In the genomic region with DNA sequence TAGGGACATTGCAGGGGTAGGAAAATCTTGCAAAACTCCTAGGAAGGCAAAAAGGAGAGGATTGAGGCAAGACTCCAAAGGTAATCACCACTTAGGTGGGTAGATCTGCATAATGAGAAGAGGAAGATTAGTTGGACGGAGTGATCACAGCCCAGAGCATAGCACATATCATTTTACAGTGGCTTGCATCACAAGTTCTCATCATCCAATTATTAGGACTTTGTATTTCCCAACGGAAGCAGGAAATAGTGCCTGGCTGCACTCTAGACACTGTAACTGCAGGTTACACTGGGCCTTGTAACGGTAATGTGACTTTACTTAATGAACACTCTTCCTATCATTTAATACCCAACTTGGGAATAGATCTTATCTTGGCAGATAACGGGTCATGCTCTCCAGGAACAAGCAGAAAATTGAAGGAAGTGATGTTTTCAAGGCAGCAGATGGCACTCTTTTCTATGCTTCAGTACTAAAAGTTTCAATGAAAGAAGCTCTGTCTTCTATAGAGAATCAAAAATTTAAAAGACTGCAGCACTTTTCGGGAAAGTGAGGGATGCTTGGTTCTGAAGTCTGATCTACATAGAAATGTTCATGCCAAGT, we compare ENCODE assay signal across 9 cellular contexts.
DNase-seq lines count a peak whose midpoint lies in the region; TF ChIP-seq lines count a peak whose summit lies in the region.
"Had no signal": no experiment of that assay in that cellular context is flagged by ENCODE, and none has a peak within 500 bp of the region (broad histone marks: within the 10 kb centered on the region; RNA-seq: fewer than 3 reads in every experiment).

No MANE protein-coding gene starts in this region.

- no peak overlapping the region for H3K18ac ChIP-seq in H9 (ENCODE audit: insufficient read length, low read depth, low read length)

- H3T11ph ChIP-seq in H9 (ENCODE audit: low read length) = no peak overlapping the region

- no peaks in the 10 kb centered on the region for H3K23me2 ChIP-seq in H9 (ENCODE audit: insufficient read length, low read depth, low read length, poor library complexity, severe bottlenecking)

- H3F3A ChIP-seq in OCI-LY1 (ENCODE audit: insufficient read depth, low read length) = no peaks in the 10 kb centered on the region

- no peak overlapping the region for H3K4me3 ChIP-seq in AG09309 (ENCODE audit: control insufficient read depth, low read depth, low read length)
- no peak overlapping the region for H3K4me3 ChIP-seq in OCI-LY1 (ENCODE audit: low read depth, low read length, poor library complexity, severe bottlenecking)
- no peak overlapping the region for H3K4me3 ChIP-seq in fibroblast of the aortic adventitia (ENCODE audit: low read depth, low read length)
- no peak overlapping the region for H3K4me3 ChIP-seq in colonic mucosa
- H3K4me3 ChIP-seq: breast epithelium had no signal

- no peaks in the 10 kb centered on the region for H3K9me2 ChIP-seq in OCI-LY1 (ENCODE audit: low read depth, low read length)

- H3K9ac ChIP-seq in H9 (ENCODE audit: extremely low read depth, insufficient read length, low read length) (no peak overlapping the region), OCI-LY1 (ENCODE audit: low read length) (no peak overlapping the region), colonic mucosa (ENCODE audit: low read depth in 2 of 2, low read length in 2 of 2) (no peak overlapping the region)

- no peak overlapping the region for H2AK5ac ChIP-seq in H9 (ENCODE audit: insufficient read length, low read length)

- no peaks in the 10 kb centered on the region for H4K20me1 ChIP-seq in H9 (ENCODE audit: control insufficient read depth, insufficient read depth, insufficient read length)
- no peaks in the 10 kb centered on the region for H4K20me1 ChIP-seq in OCI-LY1 (ENCODE audit: insufficient read depth, low read length)

- H3K36me3 ChIP-seq in OCI-LY1 (ENCODE audit: insufficient read depth, low read length) = no peaks in the 10 kb centered on the region
- no peaks in the 10 kb centered on the region for H3K36me3 ChIP-seq in colonic mucosa
- H3K36me3 ChIP-seq: breast epithelium had no signal

- no CpG with 5 or more reads among the region's 5 CpGs for WGBS in H9 (ENCODE audit: extremely low coverage, insufficient read length, low lambda C conversion rate)

- H3K9me3 Mint-ChIP-seq in H9 = no peaks in the 10 kb centered on the region

- no peak overlapping the region for H4K91ac ChIP-seq in H9 (ENCODE audit: insufficient read length, low read depth, low read length)

- H3K36me3 Mint-ChIP-seq in H9 (ENCODE audit: insufficient read depth in 1 of 3, low read depth in 3 of 3) = no peaks in the 10 kb centered on the region

- no peak overlapping the region for H2BK5ac ChIP-seq in H9 (ENCODE audit: insufficient read length, low read length)

- H3K4me2 ChIP-seq in H9 (ENCODE audit: insufficient read depth, insufficient read length, low read length) (no peak overlapping the region), OCI-LY1 (ENCODE audit: low read length) (no peak overlapping the region)

- H3K9me3 ChIP-seq in H9 (ENCODE audit: control insufficient read depth, low read depth, low read length) (no peaks in the 10 kb centered on the region), OCI-LY1 (ENCODE audit: low read length) (no peaks in the 10 kb centered on the region), colonic mucosa (no peaks in the 10 kb centered on the region)
- H3K9me3 ChIP-seq: breast epithelium had no signal

- H3K4ac ChIP-seq in H9 (ENCODE audit: low read depth, low read length) = no peak overlapping the region

- H3K4me1 ChIP-seq in H9 (ENCODE audit: insufficient read depth, low read length) = no peaks in the 10 kb centered on the region
- no peaks in the 10 kb centered on the region for H3K4me1 ChIP-seq in OCI-LY1 (ENCODE audit: insufficient read depth, low read length, severe bottlenecking)
- H3K4me1 ChIP-seq in colonic mucosa = no peaks in the 10 kb centered on the region
- H3K4me1 ChIP-seq: breast epithelium had no signal

- no peak overlapping the region for H3K23ac ChIP-seq in H9 (ENCODE audit: insufficient read length, low read depth, low read length)

- no peak overlapping the region for H4K8ac ChIP-seq in H9 (replicated peaks; ENCODE audit: insufficient read length, low read depth, low read length)

- no peak overlapping the region for H2BK15ac ChIP-seq in H9 (ENCODE audit: low read depth, low read length)

- intact Hi-C loops in posterior vena cava (cut with DNase I) (loop anchor here in 1 of 2 donors (10.0 kb wide), 1 partner anchor 530 kb away; no protein-coding TSS in a partner anchor), colonic mucosa (cut with DNase I) (no loop called here)

- TF ChIP-seq CTCF in AG09309 (IDR thresholded peaks at IDR 0.05; ENCODE audit: control insufficient read depth, insufficient read depth, low read depth, low read length, missing control alignments) (peak; percentile 39), H9 (conservative IDR thresholded peaks at IDR 0.05) (peak; percentile 46; the same call in 1 of the 3 replicates), OCI-LY1 (IDR thresholded peaks at IDR 0.05; ENCODE audit: low read length) (peak; percentile 35; the same call in 1 of the 2 replicates), fibroblast of the aortic adventitia (IDR thresholded peaks at IDR 0.05; ENCODE audit: insufficient read depth, low read length) (peak; percentile 14), colonic mucosa (IDR thresholded peaks at IDR 0.05) (no peak)

- no peak overlapping the region for H2BK20ac ChIP-seq in H9 (ENCODE audit: low read depth, low read length, poor library complexity, severe bottlenecking)

- no peak overlapping the region for H3K27ac ChIP-seq in H9 (ENCODE audit: insufficient read length, low read depth, low read length)
- H3K27ac ChIP-seq in OCI-LY1 (ENCODE audit: low read depth, low read length, poor library complexity, severe bottlenecking) = no peak overlapping the region
- no peak overlapping the region for H3K27ac ChIP-seq in colonic mucosa
- H3K27ac ChIP-seq: breast epithelium had no signal

- peaks cover 2 to 5% of the 10 kb centered on the region in 2 experiments; a peak in 1 of 4 replicates for H3K4me1 Mint-ChIP-seq in H9

- no peak overlapping the region for H4K5ac ChIP-seq in H9 (ENCODE audit: insufficient read length, low read depth, low read length)

- no peaks in the 10 kb centered on the region for H3K27me3 ChIP-seq in H9 (ENCODE audit: insufficient read depth, low read length)
- H3K27me3 ChIP-seq in OCI-LY1 (ENCODE audit: insufficient read depth, low read length) = no peaks in the 10 kb centered on the region
- H3K27me3 ChIP-seq in colonic mucosa = no peaks in the 10 kb centered on the region
- H3K27me3 ChIP-seq: breast epithelium had no signal

- H2AFZ ChIP-seq in H9 (ENCODE audit: low read length) (no peak overlapping the region), OCI-LY1 (ENCODE audit: low read length) (no peak overlapping the region)

- H3K79me2 ChIP-seq in H9 (ENCODE audit: insufficient read depth, low read length) (no peaks in the 10 kb centered on the region), OCI-LY1 (ENCODE audit: insufficient read depth, low read length) (no peaks in the 10 kb centered on the region)

- H3K4me3 Mint-ChIP-seq in H9 = no peak overlapping the region

- no peak overlapping the region for H3K56ac ChIP-seq in H9 (ENCODE audit: insufficient read length, low read depth, low read length)

- DNase-seq in AG09309 (ENCODE audit: low read depth) (no peak), H9 (no peak), fibroblast of the aortic adventitia (ENCODE audit: low read depth) (peak; percentile 6), posterior vena cava (ENCODE audit: low spot score) (no peak), colonic mucosa (no peak), OCI-M2 (lab: John Stamatoyannopoulos, UW; ENCODE audit: unreplicated experiment) (no peak)
- DNase-seq in activated effector memory CD4-positive, alpha-beta T cell treated with Interleukin-2 at 50 U/mL for 16 hours = no peak

- no peak overlapping the region for H3K14ac ChIP-seq in H9 (ENCODE audit: insufficient read depth, low read length)

- no peak overlapping the region for H3K27ac Mint-ChIP-seq in H9

- no peaks in the 10 kb centered on the region for H3K27me3 Mint-ChIP-seq in H9 (ENCODE audit: low read depth)

- H2BK12ac ChIP-seq in H9 (ENCODE audit: insufficient read length, low read depth, low read length) = no peak overlapping the region

- no peaks in the 10 kb centered on the region for H3K79me1 ChIP-seq in H9 (ENCODE audit: insufficient read depth, low read depth, low read length, poor library complexity, severe bottlenecking)

- no peak overlapping the region for H2BK120ac ChIP-seq in H9 (ENCODE audit: low read depth, low read length, poor library complexity, severe bottlenecking)
